10 cellular contexts compared by ENCODE assay signal in genomic region chr22:41216984-41217383, GRCh38. TPM values are rescaled to one million over a fixed set of nuclear protein-coding genes. Genes with fewer than 3 reads are reported as not detected.
DNase-seq lines count a peak whose midpoint lies in the region; ATAC-seq, FAIRE-seq and TF ChIP-seq lines count a peak whose summit lies in the region.
"Had no signal": no experiment of that assay in that cellular context is flagged by ENCODE, and none has a peak within 500 bp of the region (broad histone marks: within the 10 kb centered on the region; RNA-seq: fewer than 3 reads in every experiment).

No MANE protein-coding gene starts in this region.

- H3K14ac ChIP-seq in mesenchymal stem cell (ENCODE audit: low read length in 2 of 2) = no peak overlapping the region

- no peak overlapping the region for H2BK5ac ChIP-seq in mesenchymal stem cell (ENCODE audit: low read depth, low read length, poor library complexity, severe bottlenecking)

- H3K4me1 ChIP-seq in A673 (ENCODE audit: insufficient read depth, low read length, poor library complexity, severe bottlenecking) (peaks cover 22% of the 10 kb centered on the region), mesenchymal stem cell (ENCODE audit: control insufficient read depth, insufficient read depth, low read depth, low read length) (peaks cover 5% of the 10 kb centered on the region)

- H3K18ac ChIP-seq in mesenchymal stem cell (ENCODE audit: low read depth in 1 of 2, low read length in 2 of 2) = no peak overlapping the region

- no peaks in the 10 kb centered on the region for H3K27me3 ChIP-seq in A673 (replicated peaks; ENCODE audit: insufficient read depth, low read depth, low read length, poor library complexity)
- no peaks in the 10 kb centered on the region for H3K27me3 ChIP-seq in mesenchymal stem cell (ENCODE audit: control insufficient read depth in 1 of 2, insufficient read depth in 1 of 2, low read length in 2 of 2)

- no peak overlapping the region for H3K23ac ChIP-seq in mesenchymal stem cell (ENCODE audit: low read length in 2 of 2)

- ATAC-seq in GM18873 (IDR thresholded peaks at IDR 0.05; ENCODE audit: low FRiP score, unreplicated experiment) = no peak
- ATAC-seq in HG02588 (IDR thresholded peaks at IDR 0.05; ENCODE audit: unreplicated experiment) = no peak

- POLR2A ChIA-PET in A673 (lab: Charles Lee; ENCODE audit: low non-redundant PET) = interaction anchor here (0.6 to 0.7 kb wide), 2 partner anchors 1550 to 1553 kb away, joined by 3 read pairs; no protein-coding TSS in a partner anchor

- H2BK15ac ChIP-seq in mesenchymal stem cell (ENCODE audit: low read depth, poor library complexity, severe bottlenecking) = no peak overlapping the region

- no peak overlapping the region for H3K4me2 ChIP-seq in mesenchymal stem cell (ENCODE audit: low read length, poor library complexity, severe bottlenecking)

- no peak for DNase-seq in A673 (ENCODE audit: low spot score)
- peak; percentile 62 for DNase-seq in NCI-H1105 (lab: John Stamatoyannopoulos, UW)
- DNase-seq in caudate nucleus (lab: John Stamatoyannopoulos, UW) = peak in 1 of 61 donors; percentile 10
- peak; percentile 50 for DNase-seq in mesenchymal stem cell
- no peak for DNase-seq in frontal cortex (ENCODE audit: low spot score in 2 of 2)
- no peak for DNase-seq in NCI-H1436 (lab: John Stamatoyannopoulos, UW)
- DNase-seq: Calu3, NCI-H2171 had no signal

- no peak overlapping the region for H2AFZ ChIP-seq in mesenchymal stem cell (ENCODE audit: low read depth, low read length)

- H2BK120ac ChIP-seq in mesenchymal stem cell (ENCODE audit: low read depth, low read length) = no peak overlapping the region

- peaks cover 6% of the 10 kb centered on the region for H3K79me1 ChIP-seq in mesenchymal stem cell (replicated peaks; ENCODE audit: low read length, poor library complexity, severe bottlenecking)

- peak overlapping the region; percentile 75 for H3K9ac ChIP-seq in mesenchymal stem cell (ENCODE audit: low read length)

- H3K36me3 ChIP-seq in A673 (ENCODE audit: insufficient read depth, low read length, poor library complexity, severe bottlenecking) (peaks cover 46% of the 10 kb centered on the region), mesenchymal stem cell (ENCODE audit: control insufficient read depth in 1 of 2, insufficient read depth in 2 of 2, low read depth in 1 of 2, low read length in 2 of 2) (peaks cover 55 to 57% of the 10 kb centered on the region in 2 experiments)

- no TSS peak for BruUV-seq in A673 (replicated peaks; lab: Mats Ljungman, UMichigan)

- H3K4me3 ChIP-seq in A673 (ENCODE audit: low read depth, low read length, poor library complexity, severe bottlenecking) (peak overlapping the region; percentile 33), mesenchymal stem cell (ENCODE audit: insufficient read depth in 1 of 2, low read depth in 1 of 2, low read length in 2 of 2) (no peak overlapping the region)

- no peak overlapping the region for H2AK5ac ChIP-seq in mesenchymal stem cell (ENCODE audit: low read length, severe bottlenecking)

- intact Hi-C loops in A673 (cut with micrococcal nuclease; ENCODE audit: unreplicated experiment) = no loop called here

- FAIRE-seq in frontal cortex (lab: Jason Lieb, UNC) = no peak

- CTCF ChIA-PET in A673 (lab: Charles Lee) = no interaction called here

- peak overlapping the region in 1 of 2 experiments; percentile 76 for H3K4ac ChIP-seq in mesenchymal stem cell (ENCODE audit: low read depth in 1 of 2, low read length in 2 of 2)

- H3K9me3 ChIP-seq in A673 (ENCODE audit: low read depth, low read length, poor library complexity, severe bottlenecking) (peaks cover 12% of the 10 kb centered on the region), mesenchymal stem cell (ENCODE audit: control insufficient read depth, low read length) (no peaks in the 10 kb centered on the region)

- 89% methylated on average over 13 of the region's 13 CpGs for WGBS in mesenchymal stem cell

- no peak overlapping the region for H2BK12ac ChIP-seq in mesenchymal stem cell (ENCODE audit: low read length in 2 of 2)

- no peak overlapping the region for H4K8ac ChIP-seq in mesenchymal stem cell (ENCODE audit: low read length)

- peak overlapping the region; percentile 99 for H3K27ac ChIP-seq in A673 (ENCODE audit: low read depth, low read length, poor library complexity, severe bottlenecking)
- H3K27ac ChIP-seq in caudate nucleus (ENCODE audit: low read depth, low read length) = peak overlapping the region; percentile 63
- H3K27ac ChIP-seq in mesenchymal stem cell (ENCODE audit: low read length, poor library complexity, severe bottlenecking) = no peak overlapping the region

- H4K91ac ChIP-seq in mesenchymal stem cell (ENCODE audit: low read length) = no peak overlapping the region

- no peak for TF ChIP-seq CTCF in A673 (conservative IDR thresholded peaks at IDR 0.05; ENCODE audit: low read depth, low read length)

RNA-seq across cellular contexts. Expression of gene L3MBTL2, which starts 11.9 kb away (rescaled TPM):
- total RNA-seq in A673 (2021) (31.9 and 32.0 TPM in 2 replicates), frontal cortex (22.8 TPM)
- 9.9 TPM for polyA plus RNA-seq in mesenchymal stem cell (2013, experiment 1 of 2)
- polyA plus RNA-seq in mesenchymal stem cell (2013, experiment 2 of 2) = 9.7 TPM

RNA-seq across cellular contexts. Expression of gene CHADL, which starts 23.7 kb away (rescaled TPM):
- not detected in 2 replicates for total RNA-seq in A673 (2021)
- polyA plus RNA-seq in mesenchymal stem cell (2013, experiment 1 of 2) = 0.22 TPM
- polyA plus RNA-seq in mesenchymal stem cell (2013, experiment 2 of 2) = 0.22 TPM
- 1.6 TPM for total RNA-seq in frontal cortex

Comparison
In these comparisons a context has a peak if more than half of its experiments do, and no peak if none do; other contexts are left out.
1. DNase-seq: peak in NCI-H1105 (single experiment) and mesenchymal stem cell (single experiment); none in A673 (single experiment), frontal cortex (0 of 2) and NCI-H1436 (single experiment).